2 cellular contexts compared by ENCODE assay signal in the genomic region with DNA sequence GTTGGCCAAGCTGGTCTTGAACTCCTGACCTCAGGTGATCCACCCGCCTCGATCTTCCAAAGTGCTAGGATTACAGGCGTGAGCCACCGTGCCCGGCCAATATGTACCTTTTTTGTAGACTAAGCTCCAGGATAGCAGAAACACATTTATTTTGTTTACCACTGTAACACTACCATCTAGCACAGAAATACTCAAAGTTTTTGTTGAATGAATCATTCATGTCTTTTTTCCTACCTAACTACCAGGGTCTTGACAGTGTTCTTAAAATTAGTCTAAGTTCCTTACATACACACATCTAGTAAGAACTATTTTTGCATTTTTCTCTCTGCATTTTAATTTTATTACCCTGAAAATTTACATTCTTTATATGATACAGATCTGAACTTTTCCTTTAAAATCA.
TF ChIP-seq lines count a peak whose summit lies in the region.

No MANE protein-coding gene starts in this region.

TF ChIP-seq in SK-N-SH treated with all-trans-retinoic acid at 6 μM for 48 hours, 23 proteins besides CTCF, POLR2A, EP300 and RAD21 (continued from another document):
- TF ChIP-seq POU6F1 (CRISPR knock-in tag; IDR thresholded peaks at IDR 0.05; ENCODE audit: borderline replicate concordance, low read depth) = no peak
- TF ChIP-seq CSDC2 (CRISPR knock-in tag; IDR thresholded peaks at IDR 0.05) = no peak
- TF ChIP-seq ZFP30 (CRISPR knock-in tag; IDR thresholded peaks at IDR 0.05) = no peak
- TF ChIP-seq CREB5 (CRISPR knock-in tag; IDR thresholded peaks at IDR 0.05; ENCODE audit: low read depth) = no peak
- no peak for TF ChIP-seq RARB (CRISPR knock-in tag; IDR thresholded peaks at IDR 0.05)
- TF ChIP-seq ZC3H10 (CRISPR knock-in tag; IDR thresholded peaks at IDR 0.05) = no peak
- TF ChIP-seq, protein P1, sequence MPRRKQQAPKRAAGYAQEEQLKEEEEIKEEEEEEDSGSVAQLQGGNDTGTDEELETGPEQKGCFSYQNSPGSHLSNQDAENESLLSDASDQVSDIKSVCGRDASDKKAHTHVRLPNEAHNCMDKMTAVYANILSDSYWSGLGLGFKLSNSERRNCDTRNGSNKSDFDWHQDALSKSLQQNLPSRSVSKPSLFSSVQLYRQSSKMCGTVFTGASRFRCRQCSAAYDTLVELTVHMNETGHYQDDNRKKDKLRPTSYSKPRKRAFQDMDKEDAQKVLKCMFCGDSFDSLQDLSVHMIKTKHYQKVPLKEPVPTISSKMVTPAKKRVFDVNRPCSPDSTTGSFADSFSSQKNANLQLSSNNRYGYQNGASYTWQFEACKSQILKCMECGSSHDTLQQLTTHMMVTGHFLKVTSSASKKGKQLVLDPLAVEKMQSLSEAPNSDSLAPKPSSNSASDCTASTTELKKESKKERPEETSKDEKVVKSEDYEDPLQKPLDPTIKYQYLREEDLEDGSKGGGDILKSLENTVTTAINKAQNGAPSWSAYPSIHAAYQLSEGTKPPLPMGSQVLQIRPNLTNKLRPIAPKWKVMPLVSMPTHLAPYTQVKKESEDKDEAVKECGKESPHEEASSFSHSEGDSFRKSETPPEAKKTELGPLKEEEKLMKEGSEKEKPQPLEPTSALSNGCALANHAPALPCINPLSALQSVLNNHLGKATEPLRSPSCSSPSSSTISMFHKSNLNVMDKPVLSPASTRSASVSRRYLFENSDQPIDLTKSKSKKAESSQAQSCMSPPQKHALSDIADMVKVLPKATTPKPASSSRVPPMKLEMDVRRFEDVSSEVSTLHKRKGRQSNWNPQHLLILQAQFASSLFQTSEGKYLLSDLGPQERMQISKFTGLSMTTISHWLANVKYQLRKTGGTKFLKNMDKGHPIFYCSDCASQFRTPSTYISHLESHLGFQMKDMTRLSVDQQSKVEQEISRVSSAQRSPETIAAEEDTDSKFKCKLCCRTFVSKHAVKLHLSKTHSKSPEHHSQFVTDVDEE (CRISPR knock-in tag; IDR thresholded peaks at IDR 0.05) = no peak
- TF ChIP-seq, protein P2, sequence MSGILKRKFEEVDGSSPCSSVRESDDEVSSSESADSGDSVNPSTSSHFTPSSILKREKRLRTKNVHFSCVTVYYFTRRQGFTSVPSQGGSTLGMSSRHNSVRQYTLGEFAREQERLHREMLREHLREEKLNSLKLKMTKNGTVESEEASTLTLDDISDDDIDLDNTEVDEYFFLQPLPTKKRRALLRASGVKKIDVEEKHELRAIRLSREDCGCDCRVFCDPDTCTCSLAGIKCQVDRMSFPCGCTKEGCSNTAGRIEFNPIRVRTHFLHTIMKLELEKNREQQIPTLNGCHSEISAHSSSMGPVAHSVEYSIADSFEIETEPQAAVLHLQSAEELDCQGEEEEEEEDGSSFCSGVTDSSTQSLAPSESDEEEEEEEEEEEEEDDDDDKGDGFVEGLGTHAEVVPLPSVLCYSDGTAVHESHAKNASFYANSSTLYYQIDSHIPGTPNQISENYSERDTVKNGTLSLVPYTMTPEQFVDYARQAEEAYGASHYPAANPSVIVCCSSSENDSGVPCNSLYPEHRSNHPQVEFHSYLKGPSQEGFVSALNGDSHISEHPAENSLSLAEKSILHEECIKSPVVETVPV (CRISPR knock-in tag; IDR thresholded peaks at IDR 0.05) = no peak
- TF ChIP-seq GLIS3 (CRISPR knock-in tag; IDR thresholded peaks at IDR 0.05) = no peak

TF ChIP-seq in SK-N-SH, 30 proteins besides CTCF, POLR2A, EP300 and RAD21 (continued from another document):
- TF ChIP-seq MAX (IDR thresholded peaks at IDR 0.05; ENCODE audit: low read depth) (no peak), TCF12 (IDR thresholded peaks at IDR 0.05) (no peak), EZH2phosphoT487 (IDR thresholded peaks at IDR 0.05; ENCODE audit: borderline replicate concordance, low read depth) (no peak), NRF1 (IDR thresholded peaks at IDR 0.05; ENCODE audit: low read depth, low read length) (no peak), SMC3 (IDR thresholded peaks at IDR 0.05; ENCODE audit: low read depth, low read length) (no peak), ELF1 (IDR thresholded peaks at IDR 0.05) (no peak), RXRA (IDR thresholded peaks at IDR 0.05; ENCODE audit: borderline replicate concordance, low read depth) (no peak)
